In genomic region chr10:117221156-117221711, GRCh38 we compare ENCODE assay signal across 13 cellular contexts. TPM values are rescaled to one million over a fixed set of nuclear protein-coding genes. Genes with fewer than 3 reads are reported as not detected.
A peak's percentile ranks its signal among the peaks of the same experiment; 100 is the strongest.
DNase-seq lines count a peak whose midpoint lies in the region; ATAC-seq and TF ChIP-seq lines count a peak whose summit lies in the region.
"Had no signal": no experiment of that assay in that cellular context is flagged by ENCODE, and none has a peak within 500 bp of the region (broad histone marks: within the 10 kb centered on the region; RNA-seq: fewer than 3 reads in every experiment).

No MANE protein-coding gene starts in this region.

- no peak overlapping the region for H3K4me3 ChIP-seq in BE2C (ENCODE audit: low read depth, low read length)
- H3K4me3 ChIP-seq in tibial artery, result no peak overlapping the region
- H3K4me3 ChIP-seq: tibial nerve had no signal

- peaks cover 24 to 53% of the 10 kb centered on the region in 2 donors for H3K27me3 Mint-ChIP-seq in effector memory CD8-positive, alpha-beta T cell

- no peak for ATAC-seq in GM18909 (IDR thresholded peaks at IDR 0.05; ENCODE audit: poor library complexity, unreplicated experiment)
- ATAC-seq in effector memory CD8-positive, alpha-beta T cell (replicated peaks), result no peak

- no peak overlapping the region for H3K27ac Mint-ChIP-seq in effector memory CD8-positive, alpha-beta T cell

- no peaks in the 10 kb centered on the region for H3K9me3 Mint-ChIP-seq in effector memory CD8-positive, alpha-beta T cell

- TF ChIP-seq CTCF in BE2C (IDR thresholded peaks at IDR 0.05; ENCODE audit: low read depth, low read length) (no peak), tibial artery (IDR thresholded peaks at IDR 0.05) (no peak)

- H3K4me1 ChIP-seq in BE2C, result peaks cover 14% of the 10 kb centered on the region
- peaks cover 0 to 13% (median 11%) of the 10 kb centered on the region in 4 donors for H3K4me1 ChIP-seq in tibial artery

- H3K4me1 Mint-ChIP-seq in effector memory CD8-positive, alpha-beta T cell (ENCODE audit: low read depth in 2 of 2), result peaks cover 12% of the 10 kb centered on the region in 2 donors

- no peak overlapping the region for H3K27ac ChIP-seq in tibial artery
- H3K27ac ChIP-seq: HL-60, tibial nerve had no signal

- no peaks in the 10 kb centered on the region for H3K36me3 Mint-ChIP-seq in effector memory CD8-positive, alpha-beta T cell (ENCODE audit: insufficient read depth)

- H3K9me3 ChIP-seq in BE2C (no peaks in the 10 kb centered on the region), tibial artery (no peaks in the 10 kb centered on the region)
- H3K9me3 ChIP-seq: tibial nerve had no signal

- DNase-seq in BE2C (peak; percentile 91), H4 (ENCODE audit: low spot score) (peak; percentile 63), NCI-H748 treated with DMSO at 0.1 percent for 48 hours (lab: John Stamatoyannopoulos, UW) (peak; percentile 27), glomerular visceral epithelial cell (ENCODE audit: extremely low spot score) (peak; percentile 72), NCI-H2081 treated with DMSO at 0.1 percent for 48 hours (lab: John Stamatoyannopoulos, UW) (no peak), tibial artery (no peak)
- DNase-seq in effector memory CD8-positive, alpha-beta T cell, result no peak
- DNase-seq: SIG-M5 had no signal

- intact Hi-C loops in tibial artery (cut with DNase I; ENCODE audit: low total_unique reads), result no loop called here

- H3K36me3 ChIP-seq in BE2C, result no peaks in the 10 kb centered on the region
- H3K36me3 ChIP-seq in tibial artery, result no peaks in the 10 kb centered on the region
- H3K36me3 ChIP-seq: tibial nerve had no signal

- no peak overlapping the region for H3K4me3 Mint-ChIP-seq in effector memory CD8-positive, alpha-beta T cell

- H3K27me3 ChIP-seq in BE2C (peaks cover 3% of the 10 kb centered on the region), tibial artery (peaks cover 0 to 59% of the 10 kb centered on the region in 2 donors)

RNA-seq across cellular contexts. Expression of gene SLC18A2, which starts 19.7 kb away (rescaled TPM):
- 5.7 TPM for polyA plus RNA-seq in BE2C (2012; ENCODE audit: insufficient read depth, insufficient read length, low read depth)
- 0.02 TPM in 1 of 2 replicates, not detected in the other for total RNA-seq in H4 (2014; rRNA removed; shearing (Covaris generic))
- total RNA-seq: glomerular endothelial cell had no signal

RNA-seq across cellular contexts. Expression of gene KCNK18, which starts 23.9 kb away (rescaled TPM):
- polyA plus RNA-seq in BE2C (2012; ENCODE audit: insufficient read depth, insufficient read length, low read depth), result not detected
- total RNA-seq in H4 (2014; rRNA removed; shearing (Covaris generic)), result not detected in 2 replicates
- total RNA-seq: glomerular endothelial cell, mesenteric fat pad, tibial nerve had no signal

Comparison
In these comparisons a context has a peak if more than half of its experiments do, and no peak if none do; other contexts are left out.
1. DNase-seq: peak in BE2C (single experiment), H4 (single experiment), NCI-H748 treated with DMSO at 0.1 percent for 48 hours (single experiment) and glomerular visceral epithelial cell (single experiment); none in NCI-H2081 treated with DMSO at 0.1 percent for 48 hours (single experiment), tibial artery (0 of 2) and effector memory CD8-positive, alpha-beta T cell (0 of 3).